In genomic region chr9:123807241-123807640, GRCh38 we compare ENCODE assay signal across 21 cellular contexts.
A peak's percentile ranks its signal among the peaks of the same experiment; 100 is the strongest.
DNase-seq lines count a peak whose midpoint lies in the region; ATAC-seq, FAIRE-seq and TF ChIP-seq lines count a peak whose summit lies in the region.
"Had no signal": no experiment of that assay in that cellular context is flagged by ENCODE, and none has a peak within 500 bp of the region (broad histone marks: within the 10 kb centered on the region; RNA-seq: fewer than 3 reads in every experiment).

No MANE protein-coding gene starts in this region.

- H3K4me1 Mint-ChIP-seq in MCF 10A (ENCODE audit: insufficient read depth, unreplicated experiment): peaks cover 6% of the 10 kb centered on the region

- H3K9me3 Mint-ChIP-seq in MCF 10A (ENCODE audit: unreplicated experiment): no peaks in the 10 kb centered on the region
- H3K9me3 Mint-ChIP-seq: CD14-positive monocyte, HFFc6 had no signal

- TF ChIP-seq POLR2A in HepG2 (IDR thresholded peaks at IDR 0.05; ENCODE audit: insufficient read depth in 1 of 2, low read depth in 2 of 2, low read length in 2 of 2): no peak
- no peak for TF ChIP-seq POLR2A in right lobe of liver (IDR thresholded peaks at IDR 0.05)

- H2AFZ ChIP-seq in mammary epithelial cell (ENCODE audit: low read depth, low read length) (no peak overlapping the region), HepG2 (ENCODE audit: low read length) (no peak overlapping the region)

- H3K4me2 ChIP-seq in mammary epithelial cell (ENCODE audit: insufficient read depth, low read depth, low read length): no peak overlapping the region
- no peak overlapping the region for H3K4me2 ChIP-seq in HepG2 (ENCODE audit: low read depth, low read length)

- peak; percentile 32 for DNase-seq in MCF 10A (ENCODE audit: unreplicated experiment)
- no peak for DNase-seq in mammary epithelial cell
- DNase-seq in WERI-Rb-1: peak; percentile 39
- peak; percentile 42 for DNase-seq in fibroblast of pulmonary artery (ENCODE audit: low read depth)
- no peak for DNase-seq in HepG2 (ENCODE audit: low spot score)
- no peak for DNase-seq in right lobe of liver
- no peak for DNase-seq in H7
- DNase-seq: 8988T; HFFc6; KG1; NCI-H1417; NCI-H187 treated with DMSO at 0.1 percent for 48 hours; NCI-H226; NCI-H526 treated with DMSO at 0.1 percent for 48 hours; NK-92 treated with Interleukin-12 subunit alpha and Interleukin-12 subunit beta, amount 100 ng/mL, for 24 hours; SHP77 treated with DMSO at 0.1 percent for 48 hours had no signal

- POLR2A ChIA-PET in MCF 10A (lab: Yijun Ruan, JAX) (no interaction called here), HepG2 (lab: Yijun Ruan, JAX) (no interaction called here)

- TF ChIP-seq RAD21 in HepG2 (CRISPR knock-in tag; IDR thresholded peaks at IDR 0.05): no peak

- no peak overlapping the region for H3K4me3 Mint-ChIP-seq in MCF 10A (ENCODE audit: unreplicated experiment)
- H3K4me3 Mint-ChIP-seq: CD14-positive monocyte, HFFc6 had no signal

- H3K4me1 ChIP-seq in mammary epithelial cell (ENCODE audit: insufficient read depth, low read length) (no peaks in the 10 kb centered on the region), HepG2 (ENCODE audit: insufficient read depth, low read length) (no peaks in the 10 kb centered on the region), right lobe of liver (no peaks in the 10 kb centered on the region)

- no peak for TF ChIP-seq CTCF in MCF 10A (IDR thresholded peaks at IDR 0.05; ENCODE audit: unreplicated experiment)
- no peak for TF ChIP-seq CTCF in mammary epithelial cell (conservative IDR thresholded peaks at IDR 0.05 in 1 of 2, IDR thresholded peaks at IDR 0.05 in 1 of 2; ENCODE audit: extremely low read depth in 1 of 2, insufficient read depth in 1 of 2, low read depth in 1 of 2, low read length in 2 of 2)
- TF ChIP-seq CTCF in WERI-Rb-1 (IDR thresholded peaks at IDR 0.05; ENCODE audit: low read depth, low read length): no peak
- no peak for TF ChIP-seq CTCF in fibroblast of pulmonary artery (IDR thresholded peaks at IDR 0.05; ENCODE audit: low read length, missing control alignments)
- no peak for TF ChIP-seq CTCF in HepG2 (CRISPR knock-in tag; IDR thresholded peaks at IDR 0.05)
- no peak for TF ChIP-seq CTCF in right lobe of liver (IDR thresholded peaks at IDR 0.05)

- dilution Hi-C loops in mammary epithelial cell (cut with HindIII; ENCODE audit: low sequenced_read_pairs): no loop called here

- no peaks in the 10 kb centered on the region for H3K27me3 ChIP-seq in mammary epithelial cell (ENCODE audit: insufficient read depth, low read length)
- H3K27me3 ChIP-seq in WERI-Rb-1 (ENCODE audit: insufficient read depth, low read depth, severe bottlenecking): no peaks in the 10 kb centered on the region
- no peaks in the 10 kb centered on the region for H3K27me3 ChIP-seq in HepG2 (ENCODE audit: control insufficient read depth in 1 of 2, insufficient read depth in 2 of 2, low read length in 2 of 2)
- H3K27me3 ChIP-seq in right lobe of liver: no peaks in the 10 kb centered on the region
- no peaks in the 10 kb centered on the region for H3K27me3 ChIP-seq in H7 (ENCODE audit: control insufficient read depth, insufficient read depth, low read length)

- no peak for TF ChIP-seq EP300 in HepG2 (IDR thresholded peaks at IDR 0.05; ENCODE audit: low read depth in 2 of 2, low read length in 2 of 2)
- no peak for TF ChIP-seq EP300 in HepG2 (CRISPR knock-in tag; IDR thresholded peaks at IDR 0.05; ENCODE audit: borderline replicate concordance)

- peaks cover 5% of the 10 kb centered on the region for H3K36me3 Mint-ChIP-seq in MCF 10A (ENCODE audit: insufficient read depth, unreplicated experiment)

- no peak overlapping the region for H3K4me3 ChIP-seq in mammary epithelial cell (replicated peaks in 1 of 3; ENCODE audit: insufficient read depth in 1 of 3, low read depth in 2 of 3, low read length in 3 of 3)
- no peak overlapping the region for H3K4me3 ChIP-seq in WERI-Rb-1 (ENCODE audit: low read depth, low read length)
- H3K4me3 ChIP-seq in fibroblast of pulmonary artery (replicated peaks; ENCODE audit: low read depth, low read length): no peak overlapping the region
- H3K4me3 ChIP-seq in HepG2 (replicated peaks in 1 of 3; ENCODE audit: insufficient read depth in 1 of 3, low read depth in 2 of 3, low read length in 3 of 3): no peak overlapping the region
- no peak overlapping the region for H3K4me3 ChIP-seq in right lobe of liver
- H3K4me3 ChIP-seq in H7 (ENCODE audit: insufficient read depth, low read depth, low read length): no peak overlapping the region

- ATAC-seq in HepG2: no peak
- no peak for ATAC-seq in right lobe of liver
- no peak for ATAC-seq in HG02852 (IDR thresholded peaks at IDR 0.05; ENCODE audit: unreplicated experiment)

- H3K27ac ChIP-seq in mammary epithelial cell (ENCODE audit: insufficient read depth, low read depth, low read length) (no peak overlapping the region), WERI-Rb-1 (peak overlapping the region; percentile 46), HepG2 (ENCODE audit: extremely low read length, insufficient read depth, low read length) (no peak overlapping the region), right lobe of liver (no peak overlapping the region)

- CTCF ChIA-PET in MCF 10A (lab: Yijun Ruan, JAX) (no interaction called here), mammary epithelial cell (lab: Charles Lee; ENCODE audit: low non-redundant PET) (no interaction called here), HepG2 (lab: Yijun Ruan, JAX; ENCODE audit: low intra/inter-chr PET ratio, low total read pairs) (no interaction called here)

- in situ Hi-C loops in mammary epithelial cell (cut with MboI; ENCODE audit: low sequenced_read_pairs in 2 of 2) (no loop called here), HepG2 (cut with HindIII; ENCODE audit: extremely low pct_ligation_motif_present, low pct_unique_long_range_greater_than_20kb) (no loop called here)

- intact Hi-C loops in MCF 10A (cut with micrococcal nuclease) (no loop called here), mammary epithelial cell (cut with micrococcal nuclease) (no loop called here), HepG2 (cut with micrococcal nuclease; ENCODE audit: unreplicated experiment) (no loop called here), right lobe of liver (cut with DNase I) (no loop called here)

- H3K36me3 ChIP-seq in mammary epithelial cell (ENCODE audit: insufficient read depth, low read length) (no peaks in the 10 kb centered on the region), WERI-Rb-1 (no peaks in the 10 kb centered on the region), HepG2 (replicated peaks in 1 of 2; ENCODE audit: control insufficient read depth in 1 of 2, insufficient read depth in 2 of 2, low read length in 2 of 2) (no peaks in the 10 kb centered on the region), right lobe of liver (no peaks in the 10 kb centered on the region), H7 (replicated peaks; ENCODE audit: control insufficient read depth, insufficient read depth, low read length) (no peaks in the 10 kb centered on the region)

- H3K27me3 Mint-ChIP-seq in MCF 10A (ENCODE audit: insufficient read depth, unreplicated experiment): no peaks in the 10 kb centered on the region

- H3K27ac Mint-ChIP-seq in MCF 10A (ENCODE audit: low read depth, unreplicated experiment): no peak overlapping the region
- H3K27ac Mint-ChIP-seq: HFFc6 had no signal

- FAIRE-seq in HepG2 (lab: Jason Lieb, UNC): no peak
- FAIRE-seq: GM12892, GM18507, H54 had no signal

- H3K79me2 ChIP-seq in mammary epithelial cell (ENCODE audit: insufficient read depth, low read length) (no peaks in the 10 kb centered on the region), HepG2 (ENCODE audit: insufficient read depth, low read length) (peaks cover 2% of the 10 kb centered on the region)

- BruUV-seq in MCF 10A (replicated peaks; lab: Mats Ljungman, UMichigan): no TSS peak
- no TSS peak for BruUV-seq in mammary epithelial cell (replicated peaks; lab: Mats Ljungman, UMichigan)
- no TSS peak for BruUV-seq in HepG2 (replicated peaks; lab: Mats Ljungman, UMichigan)

- H3K9me3 ChIP-seq in mammary epithelial cell (replicated peaks; ENCODE audit: insufficient read depth, low read length) (no peaks in the 10 kb centered on the region), WERI-Rb-1 (ENCODE audit: severe bottlenecking) (no peaks in the 10 kb centered on the region), HepG2 (ENCODE audit: low read length) (no peaks in the 10 kb centered on the region), right lobe of liver (no peaks in the 10 kb centered on the region)

- H4K20me1 ChIP-seq in mammary epithelial cell (ENCODE audit: insufficient read depth, low read length): no peaks in the 10 kb centered on the region
- peaks cover 2% of the 10 kb centered on the region; the same call in 1 of the 2 replicates for H4K20me1 ChIP-seq in HepG2 (ENCODE audit: insufficient read depth, low read length)

- WGBS in mammary epithelial cell (ENCODE audit: low coverage, missing lambda C conversion rate): 88% methylated on average over 4 of the region's 4 CpGs
- WGBS in HepG2 (ENCODE audit: low lambda C conversion rate): 98% methylated on average over 4 of the region's 4 CpGs
- 93% methylated on average over 4 of the region's 4 CpGs for WGBS in right lobe of liver (ENCODE audit: insufficient coverage, low coverage, low lambda C conversion rate, missing lambda C conversion rate)

- H3K9ac ChIP-seq in mammary epithelial cell (ENCODE audit: insufficient read depth, low read length) (no peak overlapping the region), HepG2 (ENCODE audit: insufficient read depth, low read depth, low read length) (no peak overlapping the region)

TF ChIP-seq in HepG2, 621 proteins besides CTCF, POLR2A, EP300 and RAD21 (continues in another document):
- no peak for TF ChIP-seq HDAC1 (CRISPR knock-in tag; IDR thresholded peaks at IDR 0.05)
- no peak for TF ChIP-seq CBX1 (IDR thresholded peaks at IDR 0.05; ENCODE audit: low read depth)
- TF ChIP-seq ETV5 (CRISPR knock-in tag; IDR thresholded peaks at IDR 0.05; ENCODE audit: borderline replicate concordance): no peak
- no peak for TF ChIP-seq ZC3H4 (CRISPR knock-in tag; IDR thresholded peaks at IDR 0.05; ENCODE audit: borderline replicate concordance)
- TF ChIP-seq AGO2 (optimal IDR thresholded peaks at IDR 0.05; ENCODE audit: low read depth, low read length): no peak

Comparison
In these comparisons a context has a peak if more than half of its experiments do, and no peak if none do; other contexts are left out.
1. DNase-seq: peak in MCF 10A (single experiment), WERI-Rb-1 (single experiment) and fibroblast of pulmonary artery (single experiment); none in mammary epithelial cell (single experiment), HepG2 (single experiment), right lobe of liver (0 of 3) and H7 (single experiment).